Comparison of ENCODE assay signal across 24 cellular contexts in genomic region chr7:41385996-41386395, GRCh38.
DNase-seq lines count a peak whose midpoint lies in the region; ATAC-seq and TF ChIP-seq lines count a peak whose summit lies in the region.
"Had no signal": no experiment of that assay in that cellular context is flagged by ENCODE, and none has a peak within 500 bp of the region (broad histone marks: within the 10 kb centered on the region; RNA-seq: fewer than 3 reads in every experiment).

No MANE protein-coding gene starts in this region.

- TF ChIP-seq POLR2A in IMR-90 (IDR thresholded peaks at IDR 0.05; ENCODE audit: low read depth, low read length): no peak

- no peaks in the 10 kb centered on the region for H3K79me1 ChIP-seq in IMR-90 (ENCODE audit: low read depth in 1 of 2, low read length in 2 of 2)

- H3K4me3 Mint-ChIP-seq in WTC11: no peak overlapping the region
- H3K4me3 Mint-ChIP-seq in immature natural killer cell: no peak overlapping the region
- H3K4me3 Mint-ChIP-seq: activated CD4-positive, alpha-beta T cell treated with anti-CD3 and anti-CD28 coated beads, Interleukin-2, amount 10 ng/mL, durations not matched to agents 24 days and 14 days; activated naive CD8-positive, alpha-beta T cell; CD8-positive, alpha-beta T cell; nephron had no signal

- no peak overlapping the region for H3K9ac ChIP-seq in IMR-90 (ENCODE audit: low read depth, low read length)

- peak overlapping the region; percentile 7; the same call in 1 of the 2 replicates for H3K4ac ChIP-seq in IMR-90 (ENCODE audit: low read depth, low read length)

- H2AK5ac ChIP-seq in IMR-90 (ENCODE audit: low read depth, low read length): peak overlapping the region; percentile 43; the same call in 1 of the 2 replicates

- no peak overlapping the region for H3K56ac ChIP-seq in IMR-90 (ENCODE audit: extremely low read depth, insufficient read depth, low read length)

- no peak overlapping the region for H4K5ac ChIP-seq in IMR-90 (ENCODE audit: low read depth, low read length)

- H3K18ac ChIP-seq in IMR-90 (ENCODE audit: low read depth, low read length): no peak overlapping the region

- H3K9me3 Mint-ChIP-seq in WTC11 (peaks cover 3% of the 10 kb centered on the region; the same call in 1 of the 2 replicates), immature natural killer cell (peaks cover 1 to 18% (median 6%) of the 10 kb centered on the region in 6 donors)
- H3K9me3 Mint-ChIP-seq: activated CD4-positive, alpha-beta T cell treated with anti-CD3 and anti-CD28 coated beads, Interleukin-2, amount 10 ng/mL, durations not matched to agents 24 days and 14 days; activated T-helper 2 cell treated with anti-CD3 and anti-CD28 coated beads, Interferon-gamma antibody, Interleukin-2, Interleukin-4, amounts not matched to agents 10 μg/mL and 5 μg/mL and 100 μg/mL, durations not matched to agents 14 hours and 24 hours and 36 hours; nephron had no signal

- in situ Hi-C loops in IMR-90 (cut with MboI; ENCODE audit: low sequenced_read_pairs): no loop called here

- H3K36me3 Mint-ChIP-seq in WTC11 (no peaks in the 10 kb centered on the region), immature natural killer cell (no peaks in the 10 kb centered on the region)
- H3K36me3 Mint-ChIP-seq: activated naive CD8-positive, alpha-beta T cell; CD8-positive, alpha-beta T cell had no signal

- intact Hi-C loops in IMR-90 (cut with micrococcal nuclease): no loop called here

- peak overlapping the region; percentile 78 for H2AFZ ChIP-seq in IMR-90 (replicated peaks; ENCODE audit: low read length, poor library complexity)

- no peak overlapping the region for H3K4me2 ChIP-seq in IMR-90 (ENCODE audit: low read depth, low read length)

- peaks cover 3% of the 10 kb centered on the region; the same call in 1 of the 2 replicates for H3K27me3 Mint-ChIP-seq in WTC11 (ENCODE audit: low read depth)
- H3K27me3 Mint-ChIP-seq in immature natural killer cell (ENCODE audit: low read depth in 3 of 3): peaks cover 0 to 2% (median 0%) of the 10 kb centered on the region in 3 donors
- H3K27me3 Mint-ChIP-seq: activated CD4-positive, alpha-beta T cell treated with anti-CD3 and anti-CD28 coated beads, Interleukin-2, amount 10 ng/mL, durations not matched to agents 24 days and 14 days; activated naive CD8-positive, alpha-beta T cell had no signal

- CTCF ChIA-PET in IMR-90 (lab: Yijun Ruan, JAX) (no interaction called here), WTC11 (lab: Charles Lee) (interaction anchor here (1.3 kb wide), 1 partner anchor 879 kb away, joined by 4 read pairs; no protein-coding TSS in a partner anchor)

- H3K4me3 ChIP-seq in IMR-90 (ENCODE audit: insufficient read depth, low read depth, low read length): no peak overlapping the region
- H3K4me3 ChIP-seq: ascending aorta, gastroesophageal sphincter, GM12878, HAP-1 had no signal

- no peaks in the 10 kb centered on the region for H3K9me3 ChIP-seq in IMR-90 (ENCODE audit: control insufficient read depth, insufficient read depth, low read length)
- H3K9me3 ChIP-seq: ascending aorta, gastroesophageal sphincter, HAP-1 had no signal

- no peak for TF ChIP-seq RAD21 in IMR-90 (IDR thresholded peaks at IDR 0.05; ENCODE audit: low read length)

- H2BK120ac ChIP-seq in IMR-90 (ENCODE audit: low read depth, low read length): peak overlapping the region; percentile 46

- no peak overlapping the region for H3K23ac ChIP-seq in IMR-90 (ENCODE audit: low read depth, low read length)

- H2AK9ac ChIP-seq in IMR-90 (replicated peaks; ENCODE audit: low read depth, low read length, poor library complexity): no peak overlapping the region

- H3K4me1 Mint-ChIP-seq in WTC11: peaks cover 8% of the 10 kb centered on the region
- no peaks in the 10 kb centered on the region for H3K4me1 Mint-ChIP-seq in immature natural killer cell
- H3K4me1 Mint-ChIP-seq: activated CD4-positive, alpha-beta T cell treated with anti-CD3 and anti-CD28 coated beads, Interleukin-2, amount 10 ng/mL, durations not matched to agents 24 days and 14 days; nephron had no signal

- no peak overlapping the region for H4K91ac ChIP-seq in IMR-90 (ENCODE audit: insufficient read depth, low read depth, low read length)

- BruUV-seq in IMR-90 (replicated peaks; lab: Mats Ljungman, UMichigan): no TSS peak

- POLR2A ChIA-PET in IMR-90 (lab: Charles Lee; ENCODE audit: unreplicated experiment) (no interaction called here), WTC11 (lab: Charles Lee) (no interaction called here)

- H3K36me3 ChIP-seq in IMR-90 (ENCODE audit: control insufficient read depth, insufficient read depth, low read length): no peaks in the 10 kb centered on the region
- H3K36me3 ChIP-seq: ascending aorta, gastroesophageal sphincter, HAP-1 had no signal

- H4K8ac ChIP-seq in IMR-90 (ENCODE audit: low read depth in 2 of 2, low read length in 2 of 2): 0 out of 4 replicates have a peak overlapping the region, but pooled peaks of 1 of the 2 experiments have one; percentile 33

- H2BK20ac ChIP-seq in IMR-90 (ENCODE audit: low read depth, low read length): peak overlapping the region; percentile 14; the same call in 1 of the 2 replicates

- peaks cover 4% of the 10 kb centered on the region for H3K4me1 ChIP-seq in IMR-90 (ENCODE audit: control insufficient read depth, insufficient read depth, low read length)
- H3K4me1 ChIP-seq: ascending aorta, gastroesophageal sphincter, HAP-1 had no signal

- H3K27ac ChIP-seq in IMR-90 (ENCODE audit: insufficient read depth, low read length): no peak overlapping the region
- H3K27ac ChIP-seq: ascending aorta, gastroesophageal sphincter had no signal

- no peaks in the 10 kb centered on the region for H3K27me3 ChIP-seq in IMR-90 (ENCODE audit: control insufficient read depth, insufficient read depth, low read length)
- H3K27me3 ChIP-seq: ascending aorta, gastroesophageal sphincter had no signal

- DNase-seq in IMR-90 (peak; percentile 2), WTC11 (ENCODE audit: low spot score) (no peak), iPS-NIHi7 (ENCODE audit: extremely low spot score) (peak; percentile 41), NCI-H82 (lab: John Stamatoyannopoulos, UW) (no peak), immature natural killer cell (no peak), omental fat pad (ENCODE audit: low spot score) (no peak)
- no peak for DNase-seq in activated CD4-positive, alpha-beta T cell treated with anti-CD3 and anti-CD28 coated beads, Interleukin-2, amount 50 U/mL, for 1 hour
- DNase-seq: activated CD4-positive, alpha-beta T cell treated with anti-CD3 and anti-CD28 coated beads, Interleukin-2, amount 10 ng/mL, durations not matched to agents 24 days and 14 days; activated CD8-positive, alpha-beta memory T cell treated with anti-CD3 and anti-CD28 coated beads, Interleukin-2, amount 50 U/mL, for 4 hours; CD8-positive, alpha-beta T cell; erythroblast; KG1; NCI-H2171 treated with DMSO at 0.1 percent for 48 hours; NCI-H774; OCI-M1; SIG-M5 had no signal

- H2BK15ac ChIP-seq in IMR-90 (ENCODE audit: low read depth, low read length): no peak overlapping the region

- H3K27ac Mint-ChIP-seq in WTC11 (no peak overlapping the region), immature natural killer cell (no peak overlapping the region)
- H3K27ac Mint-ChIP-seq: activated CD4-positive, alpha-beta T cell treated with anti-CD3 and anti-CD28 coated beads, Interleukin-2, amount 10 ng/mL, durations not matched to agents 24 days and 14 days; activated naive CD8-positive, alpha-beta T cell; activated T-helper 2 cell treated with anti-CD3 and anti-CD28 coated beads, Interferon-gamma antibody, Interleukin-2, Interleukin-4, amounts not matched to agents 10 μg/mL and 5 μg/mL and 100 μg/mL, durations not matched to agents 14 hours and 24 hours and 36 hours; CD8-positive, alpha-beta T cell; nephron had no signal

- H4K20me1 ChIP-seq in IMR-90 (ENCODE audit: insufficient read depth, low read length): no peaks in the 10 kb centered on the region

- WGBS in IMR-90 (ENCODE audit: extremely low coverage in 2 of 2, insufficient read length in 1 of 2), 2 experiments: no CpG with 5 or more reads among the region's 1 CpG

- H2BK5ac ChIP-seq in IMR-90 (ENCODE audit: low read depth, low read length, poor library complexity, severe bottlenecking): no peak overlapping the region

- TF ChIP-seq CTCF in IMR-90 (conservative IDR thresholded peaks at IDR 0.05; ENCODE audit: low read depth, low read length) (no peak), WTC11 (IDR thresholded peaks at IDR 0.05) (no peak), omental fat pad (IDR thresholded peaks at IDR 0.05) (no peak)

- dilution Hi-C loops in IMR-90 (cut with HindIII; ENCODE audit: low sequenced_read_pairs, unreplicated experiment): no loop called here

- ATAC-seq in IMR-90 (ENCODE audit: low read depth) (no peak), WTC11 (peak; percentile 79), omental fat pad (ENCODE audit: low FRiP score) (no peak)
- ATAC-seq: CD8-positive, alpha-beta T cell; gastroesophageal sphincter; left lobe of liver had no signal

- H3K14ac ChIP-seq in IMR-90 (replicated peaks; ENCODE audit: low read depth, low read length): peak overlapping the region; percentile 6; the same call in 1 of the 2 replicates

- H3K9me1 ChIP-seq in IMR-90 (ENCODE audit: insufficient read depth, low read length): peaks cover 4% of the 10 kb centered on the region; the same call in 1 of the 2 replicates

TF ChIP-seq in IMR-90, 13 proteins besides CTCF, POLR2A, EP300 and RAD21:
- TF ChIP-seq NFE2L2 (IDR thresholded peaks at IDR 0.05; ENCODE audit: low read depth, low read length) (no peak), SMC3 (IDR thresholded peaks at IDR 0.05; ENCODE audit: low read depth, low read length) (no peak), CHD1 (IDR thresholded peaks at IDR 0.05; ENCODE audit: low read depth, low read length) (no peak), MAZ (IDR thresholded peaks at IDR 0.05; ENCODE audit: borderline replicate concordance, low read depth, low read length) (no peak), FOS (IDR thresholded peaks at IDR 0.05; ENCODE audit: low read depth, low read length) (no peak), RFX5 (IDR thresholded peaks at IDR 0.05; ENCODE audit: low read depth, low read length) (no peak)

TF ChIP-seq in WTC11, 78 proteins besides CTCF, POLR2A, EP300 and RAD21 (continues in another document):
- no peak for TF ChIP-seq ZNF138 (CRISPR knock-in tag; conservative IDR thresholded peaks at IDR 0.05)
- no peak for TF ChIP-seq MYBL2 (CRISPR knock-in tag; IDR thresholded peaks at IDR 0.05)
- TF ChIP-seq RORB (CRISPR knock-in tag; IDR thresholded peaks at IDR 0.05): no peak
- TF ChIP-seq ZMAT4 (CRISPR knock-in tag; IDR thresholded peaks at IDR 0.05): no peak

Comparison
In these comparisons a context has a peak if more than half of its experiments do, and no peak if none do; other contexts are left out.
1. DNase-seq: peak in IMR-90 (single experiment) and iPS-NIHi7 (single experiment); none in WTC11 (single experiment), NCI-H82 (single experiment), immature natural killer cell (0 of 3), omental fat pad (single experiment) and activated CD4-positive, alpha-beta T cell treated with anti-CD3 and anti-CD28 coated beads, Interleukin-2, amount 50 U/mL, for 1 hour (single experiment).